22 cellular contexts compared by ENCODE assay signal in genomic region chr5:97545856-97546570, GRCh38.
DNase-seq lines count a peak whose midpoint lies in the region; ATAC-seq, FAIRE-seq and TF ChIP-seq lines count a peak whose summit lies in the region.
"Had no signal": no experiment of that assay in that cellular context is flagged by ENCODE, and none has a peak within 500 bp of the region (broad histone marks: within the 10 kb centered on the region; RNA-seq: fewer than 3 reads in every experiment).

No MANE protein-coding gene starts in this region.

- H4K91ac ChIP-seq in H9 (ENCODE audit: insufficient read length, low read depth, low read length): no peak overlapping the region

- no peak overlapping the region for H3K4me3 Mint-ChIP-seq in H9
- no peak overlapping the region for H3K4me3 Mint-ChIP-seq in activated naive CD8-positive, alpha-beta T cell treated with anti-CD3 and anti-CD28 coated beads, Interleukin-2, amount 50 U/mL, for 24 hours
- H3K4me3 Mint-ChIP-seq: activated T-cell treated with anti-CD3 and anti-CD28 coated beads, Interleukin-2, amount 50 U/mL, for 4 hours; immature natural killer cell had no signal

- no peak overlapping the region for H2BK12ac ChIP-seq in H9 (ENCODE audit: insufficient read length, low read depth, low read length)

- no peaks in the 10 kb centered on the region for H3K23me2 ChIP-seq in H9 (ENCODE audit: insufficient read length, low read depth, low read length, poor library complexity, severe bottlenecking)

- no peak overlapping the region for H3K4me2 ChIP-seq in H9 (ENCODE audit: insufficient read depth, insufficient read length, low read length)
- H3K4me2 ChIP-seq: A549; BLaER1 treated with 17β-estradiol and CSF1 and Interleukin-3, amounts not matched to agents 10 nM and 100 nM had no signal

- H3K4me3 ChIP-seq in AG10803 (ENCODE audit: low read length) (no peak overlapping the region), brain microvascular endothelial cell (ENCODE audit: low read depth, low read length) (no peak overlapping the region), kidney (ENCODE audit: low read length in 2 of 2) (no peak overlapping the region)
- H3K4me3 ChIP-seq: A549; BLaER1 treated with 17β-estradiol and CSF1 and Interleukin-3, amounts not matched to agents 10 nM and 100 nM; esophagus muscularis mucosa; heart right ventricle had no signal

- peaks cover 2 to 4% of the 10 kb centered on the region in 2 experiments; a peak in 4 of 5 replicates for H3K9me3 Mint-ChIP-seq in H9
- peaks cover 5% of the 10 kb centered on the region for H3K9me3 Mint-ChIP-seq in activated naive CD8-positive, alpha-beta T cell treated with anti-CD3 and anti-CD28 coated beads, Interleukin-2, amount 50 U/mL, for 24 hours
- H3K9me3 Mint-ChIP-seq: activated T-cell treated with anti-CD3 and anti-CD28 coated beads, Interleukin-2, amount 50 U/mL, for 4 hours had no signal

- intact Hi-C loops in kidney (cut with DNase I): no loop called here

- no peak overlapping the region for H3K56ac ChIP-seq in H9 (ENCODE audit: insufficient read length, low read depth, low read length)

- H3K4me1 Mint-ChIP-seq in H9: peaks cover 32 to 39% of the 10 kb centered on the region in 2 experiments
- peaks cover 38% of the 10 kb centered on the region for H3K4me1 Mint-ChIP-seq in activated naive CD8-positive, alpha-beta T cell treated with anti-CD3 and anti-CD28 coated beads, Interleukin-2, amount 50 U/mL, for 24 hours

- no peaks in the 10 kb centered on the region for H4K20me1 ChIP-seq in H9 (ENCODE audit: control insufficient read depth, insufficient read depth, insufficient read length)
- H4K20me1 ChIP-seq: BLaER1 treated with 17β-estradiol and CSF1 and Interleukin-3, amounts not matched to agents 10 nM and 100 nM had no signal

- H2BK120ac ChIP-seq in H9 (ENCODE audit: low read depth, low read length, poor library complexity, severe bottlenecking): no peak overlapping the region

- no peak overlapping the region for H3T11ph ChIP-seq in H9 (ENCODE audit: low read length)

- no peak overlapping the region for H3K27ac Mint-ChIP-seq in H9
- no peak overlapping the region for H3K27ac Mint-ChIP-seq in activated naive CD8-positive, alpha-beta T cell treated with anti-CD3 and anti-CD28 coated beads, Interleukin-2, amount 50 U/mL, for 24 hours

- no peaks in the 10 kb centered on the region for H3K27me3 ChIP-seq in H9 (ENCODE audit: insufficient read depth, low read length)
- no peaks in the 10 kb centered on the region for H3K27me3 ChIP-seq in brain microvascular endothelial cell (replicated peaks)
- H3K27me3 ChIP-seq: BLaER1 treated with 17β-estradiol and CSF1 and Interleukin-3, amounts not matched to agents 10 nM and 100 nM; esophagus muscularis mucosa; heart right ventricle had no signal

- H2AK5ac ChIP-seq in H9 (ENCODE audit: insufficient read length, low read length): no peak overlapping the region

- H3K9ac ChIP-seq in H9 (ENCODE audit: extremely low read depth, insufficient read length, low read length) (no peak overlapping the region), kidney (ENCODE audit: low read length in 2 of 2) (no peak overlapping the region)
- H3K9ac ChIP-seq: BLaER1 treated with 17β-estradiol and CSF1 and Interleukin-3, amounts not matched to agents 10 nM and 100 nM had no signal

- H3K27ac ChIP-seq in H9 (ENCODE audit: insufficient read length, low read depth, low read length) (no peak overlapping the region), brain microvascular endothelial cell (no peak overlapping the region), kidney (ENCODE audit: low read depth in 2 of 2, low read length in 2 of 2) (no peak overlapping the region)
- H3K27ac ChIP-seq: A549, esophagus muscularis mucosa had no signal

- no CpG with 5 or more reads among the region's 2 CpGs for WGBS in H9 (ENCODE audit: extremely low coverage, insufficient read length, low lambda C conversion rate)

- peak; percentile 57 for DNase-seq in AG10803 (ENCODE audit: low read depth)
- no peak for DNase-seq in H9
- DNase-seq in brain microvascular endothelial cell: peak; percentile 39
- no peak for DNase-seq in kidney
- DNase-seq in SHP77 (lab: John Stamatoyannopoulos, UW): no peak
- no peak for DNase-seq in NCI-H1694 (lab: John Stamatoyannopoulos, UW)
- DNase-seq in activated naive CD8-positive, alpha-beta T cell treated with anti-CD3 and anti-CD28 coated beads, Interleukin-2, amount 50 U/mL, for 24 hours: no peak
- DNase-seq: activated naive CD4-positive, alpha-beta T cell treated with Interleukin-2 at 50 U/mL for 16 hours; activated T-cell treated with anti-CD3 and anti-CD28 coated beads, Interleukin-2, amount 50 U/mL, for 4 hours; effector CD8-positive, alpha-beta T cell; heart right ventricle; immature natural killer cell; left ventricle myocardium superior; NCI-H1105; NCI-H2081 treated with DMSO at 0.1 percent for 48 hours; right cardiac atrium; T1000 had no signal

- no peak overlapping the region for H3K4ac ChIP-seq in H9 (ENCODE audit: low read depth, low read length)

- no peak overlapping the region for H4K5ac ChIP-seq in H9 (ENCODE audit: insufficient read length, low read depth, low read length)

- H2BK20ac ChIP-seq in H9 (ENCODE audit: low read depth, low read length, poor library complexity, severe bottlenecking): no peak overlapping the region

- no peak overlapping the region for H3K14ac ChIP-seq in H9 (ENCODE audit: insufficient read depth, low read length)

- H3K79me1 ChIP-seq in H9 (ENCODE audit: insufficient read depth, low read depth, low read length, poor library complexity, severe bottlenecking): no peaks in the 10 kb centered on the region

- no peak for TF ChIP-seq CTCF in AG10803 (conservative IDR thresholded peaks at IDR 0.05; ENCODE audit: low read length)
- no peak for TF ChIP-seq CTCF in H9 (conservative IDR thresholded peaks at IDR 0.05)
- no peak for TF ChIP-seq CTCF in brain microvascular endothelial cell (IDR thresholded peaks at IDR 0.05; ENCODE audit: low read depth, low read length, missing control alignments)
- no peak for TF ChIP-seq CTCF in kidney (IDR thresholded peaks at IDR 0.05; ENCODE audit: borderline replicate concordance, extremely low read depth, insufficient read depth)

- no peak overlapping the region for H2BK5ac ChIP-seq in H9 (ENCODE audit: insufficient read length, low read length)

- no peaks in the 10 kb centered on the region for H3K79me2 ChIP-seq in H9 (ENCODE audit: insufficient read depth, low read length)

- H3K23ac ChIP-seq in H9 (ENCODE audit: insufficient read length, low read depth, low read length): no peak overlapping the region

- H3K36me3 ChIP-seq in brain microvascular endothelial cell (replicated peaks) (no peaks in the 10 kb centered on the region), kidney (ENCODE audit: control insufficient read depth in 1 of 2, insufficient read depth in 2 of 2, low read length in 2 of 2) (no peaks in the 10 kb centered on the region)
- H3K36me3 ChIP-seq: BLaER1 treated with 17β-estradiol and CSF1 and Interleukin-3, amounts not matched to agents 10 nM and 100 nM; esophagus muscularis mucosa; heart right ventricle had no signal

- in situ Hi-C loops in brain microvascular endothelial cell (cut with HindIII; ENCODE audit: low pct_ligation_motif_present, low sequenced_read_pairs): no loop called here

- no peak overlapping the region for H4K8ac ChIP-seq in H9 (replicated peaks; ENCODE audit: insufficient read length, low read depth, low read length)

- no peaks in the 10 kb centered on the region for H3K9me3 ChIP-seq in H9 (ENCODE audit: control insufficient read depth, low read depth, low read length)
- no peaks in the 10 kb centered on the region for H3K9me3 ChIP-seq in kidney (ENCODE audit: control insufficient read depth in 1 of 2, low read length in 2 of 2)
- H3K9me3 ChIP-seq: A549, esophagus muscularis mucosa, heart right ventricle had no signal

- no peak for ATAC-seq in GM21786 (IDR thresholded peaks at IDR 0.05; ENCODE audit: unreplicated experiment)
- ATAC-seq in activated naive CD8-positive, alpha-beta T cell treated with anti-CD3 and anti-CD28 coated beads, Interleukin-2, amount 50 U/mL, for 24 hours: no peak
- ATAC-seq: A549; activated CD4-positive, CD25-positive, alpha-beta regulatory T cell treated with anti-CD3 and anti-CD28 coated beads, Interleukin-2, amount 50 U/mL, for 24 hours; activated T-cell treated with anti-CD3 and anti-CD28 coated beads, Interleukin-2, amount 50 U/mL, for 4 hours; left ventricle myocardium superior; right cardiac atrium had no signal

- no peaks in the 10 kb centered on the region for H3K4me1 ChIP-seq in H9 (ENCODE audit: insufficient read depth, low read length)
- no peaks in the 10 kb centered on the region for H3K4me1 ChIP-seq in kidney (ENCODE audit: control insufficient read depth in 1 of 2, insufficient read depth in 1 of 2, low read depth in 1 of 2, low read length in 2 of 2)
- H3K4me1 ChIP-seq: A549 had no signal

- H2AFZ ChIP-seq in H9 (ENCODE audit: low read length): peak overlapping the region; percentile 62

- no peak overlapping the region for H3K18ac ChIP-seq in H9 (ENCODE audit: insufficient read length, low read depth, low read length)

- H2BK15ac ChIP-seq in H9 (ENCODE audit: low read depth, low read length): no peak overlapping the region

- H3K27me3 Mint-ChIP-seq in H9 (ENCODE audit: low read depth): no peaks in the 10 kb centered on the region
- no peaks in the 10 kb centered on the region for H3K27me3 Mint-ChIP-seq in activated naive CD8-positive, alpha-beta T cell treated with anti-CD3 and anti-CD28 coated beads, Interleukin-2, amount 50 U/mL, for 24 hours

- H3K36me3 Mint-ChIP-seq in H9 (ENCODE audit: insufficient read depth in 1 of 3, low read depth in 3 of 3): peaks cover 0 to 4% (median 0%) of the 10 kb centered on the region in 3 experiments; a peak in 2 of 7 replicates
- no peaks in the 10 kb centered on the region for H3K36me3 Mint-ChIP-seq in activated naive CD8-positive, alpha-beta T cell treated with anti-CD3 and anti-CD28 coated beads, Interleukin-2, amount 50 U/mL, for 24 hours (ENCODE audit: low read depth)
- H3K36me3 Mint-ChIP-seq: immature natural killer cell had no signal

- FAIRE-seq in kidney (lab: Jason Lieb, UNC): peak; percentile 35
- FAIRE-seq: A549 had no signal

Comparison
In these comparisons a context has a peak if more than half of its experiments do, and no peak if none do; other contexts are left out.
1. DNase-seq: peak in AG10803 (single experiment) and brain microvascular endothelial cell (single experiment); none in H9 (single experiment), kidney (single experiment), SHP77 (0 of 2), NCI-H1694 (single experiment) and activated naive CD8-positive, alpha-beta T cell treated with anti-CD3 and anti-CD28 coated beads, Interleukin-2, amount 50 U/mL, for 24 hours (single experiment).